ENCODE assay signal across 14 cellular contexts in genomic region chr1:166272155-166272554, GRCh38.
DNase-seq lines count a peak whose midpoint lies in the region; ATAC-seq lines count a peak whose summit lies in the region.
"Had no signal": no experiment of that assay in that cellular context is flagged by ENCODE, and none has a peak within 500 bp of the region (broad histone marks: within the 10 kb centered on the region; RNA-seq: fewer than 3 reads in every experiment).

No MANE protein-coding gene starts in this region.

- no peak overlapping the region for H3K4me3 Mint-ChIP-seq in activated T-helper 17 cell treated with anti-CD3 and anti-CD28 coated beads, Interleukin-2, amount 50 U/mL, for 72 hours
- H3K4me3 Mint-ChIP-seq: activated naive CD4-positive, alpha-beta T cell treated with anti-CD3 and anti-CD28 coated beads, Interleukin-2, amount 50 U/mL, for 24 hours had no signal

- peaks cover 6% of the 10 kb centered on the region for H3K9me3 Mint-ChIP-seq in activated T-helper 17 cell treated with anti-CD3 and anti-CD28 coated beads, Interleukin-2, amount 50 U/mL, for 72 hours
- H3K9me3 Mint-ChIP-seq: activated naive CD4-positive, alpha-beta T cell treated with anti-CD3 and anti-CD28 coated beads, Interleukin-2, amount 50 U/mL, for 24 hours had no signal

- H3K27me3 Mint-ChIP-seq in activated T-helper 17 cell treated with anti-CD3 and anti-CD28 coated beads, Interleukin-2, amount 50 U/mL, for 72 hours, result no peaks in the 10 kb centered on the region
- H3K27me3 Mint-ChIP-seq: activated naive CD4-positive, alpha-beta T cell treated with anti-CD3 and anti-CD28 coated beads, Interleukin-2, amount 50 U/mL, for 24 hours had no signal

- H3K27ac Mint-ChIP-seq in activated T-helper 17 cell treated with anti-CD3 and anti-CD28 coated beads, Interleukin-2, amount 50 U/mL, for 72 hours, result no peak overlapping the region
- H3K27ac Mint-ChIP-seq: activated naive CD4-positive, alpha-beta T cell treated with anti-CD3 and anti-CD28 coated beads, Interleukin-2, amount 50 U/mL, for 24 hours had no signal

- no peaks in the 10 kb centered on the region for H3K36me3 Mint-ChIP-seq in activated T-helper 17 cell treated with anti-CD3 and anti-CD28 coated beads, Interleukin-2, amount 50 U/mL, for 72 hours (ENCODE audit: low read depth)
- H3K36me3 Mint-ChIP-seq: activated naive CD4-positive, alpha-beta T cell treated with anti-CD3 and anti-CD28 coated beads, Interleukin-2, amount 50 U/mL, for 24 hours had no signal

- no peaks in the 10 kb centered on the region for H3K4me1 Mint-ChIP-seq in activated T-helper 17 cell treated with anti-CD3 and anti-CD28 coated beads, Interleukin-2, amount 50 U/mL, for 72 hours
- H3K4me1 Mint-ChIP-seq: activated naive CD4-positive, alpha-beta T cell treated with anti-CD3 and anti-CD28 coated beads, Interleukin-2, amount 50 U/mL, for 24 hours had no signal

- ATAC-seq in GM18858 (IDR thresholded peaks at IDR 0.05; ENCODE audit: unreplicated experiment) (peak; percentile 86), GM21576 (IDR thresholded peaks at IDR 0.05; ENCODE audit: unreplicated experiment) (peak; percentile 82), HG03108 (IDR thresholded peaks at IDR 0.05; ENCODE audit: unreplicated experiment) (peak; percentile 63), GM21423 (IDR thresholded peaks at IDR 0.05; ENCODE audit: unreplicated experiment) (no peak)
- peak; percentile 14 for ATAC-seq in activated T-helper 17 cell treated with anti-CD3 and anti-CD28 coated beads, Interleukin-2, amount 50 U/mL, for 72 hours (replicated peaks)

- DNase-seq in NOMO-1 (lab: John Stamatoyannopoulos, UW; ENCODE audit: unreplicated experiment in 2 of 2) (no peak), SKM-1 treated with dmso at 0.1 percent for 144 hours (lab: John Stamatoyannopoulos, UW; ENCODE audit: unreplicated experiment) (no peak), T1000 (lab: John Stamatoyannopoulos, UW) (no peak)
- DNase-seq: effector CD8-positive, alpha-beta T cell; mammary epithelial cell; NCI-H1105 treated with DMSO at 0.1 percent for 48 hours; NCI-H226; trophoblast cell had no signal
